29 cellular contexts compared by ENCODE assay signal in the genomic region with DNA sequence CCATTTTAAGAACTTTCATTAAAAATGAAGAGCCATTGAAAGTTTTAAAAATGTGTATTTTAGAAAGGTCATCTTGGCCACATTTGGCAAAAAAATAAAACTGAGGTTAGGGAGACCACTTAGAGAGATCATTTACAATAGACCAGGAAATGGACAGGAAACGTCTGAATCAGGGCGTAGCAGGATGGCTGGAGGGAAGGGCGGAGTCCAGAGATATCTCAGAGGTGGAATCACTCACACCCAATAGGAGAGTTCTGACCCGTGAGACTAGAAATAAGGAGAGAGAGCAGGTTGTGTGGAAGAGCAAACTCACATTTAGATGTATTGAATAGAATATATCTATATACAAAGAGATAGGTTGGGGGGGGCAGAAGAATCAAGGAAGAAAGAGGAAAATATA.
"Had no signal": no experiment of that assay in that cellular context is flagged by ENCODE, and none has a peak within 500 bp of the region (broad histone marks: within the 10 kb centered on the region; RNA-seq: fewer than 3 reads in every experiment).

No MANE protein-coding gene starts in this region.

- H3K36me3 ChIP-seq: ascending aorta, gastrocnemius medialis, left ventricle myocardium inferior, ovary, uterus had no signal

- H3K4me3 ChIP-seq: ascending aorta, gastrocnemius medialis, left ventricle myocardium inferior, ovary, skin epidermis, uterus had no signal

- H3K4me1 Mint-ChIP-seq: activated naive CD8-positive, alpha-beta T cell treated with anti-CD3 and anti-CD28 coated beads, Interleukin-2, amount 10 ng/mL, durations not matched to agents 7 days and 5 days; brain; nephron; stimulated activated effector memory CD8-positive, alpha-beta T cell treated with anti-CD3 and anti-CD28 coated beads, Interleukin-12 subunit alpha, Interleukin-12 subunit beta, amount 100 ng/mL, for 72 hours had no signal

- ATAC-seq: gastrocnemius medialis; sciatic nerve; stimulated activated effector memory CD8-positive, alpha-beta T cell treated with anti-CD3 and anti-CD28 coated beads, Interleukin-12 subunit alpha, Interleukin-12 subunit beta, amount 100 ng/mL, for 72 hours had no signal

- DNase-seq: activated CD4-positive, alpha-beta T cell treated with anti-CD3 and anti-CD28 coated beads for 4 hours; activated CD4-positive, alpha-beta T cell treated with anti-CD3 and anti-CD28 coated beads, Interleukin-2, amount 50 U/mL, for 4 hours; activated effector memory CD4-positive, alpha-beta T cell treated with anti-CD3 and anti-CD28 coated beads, Interleukin-2, amount 50 U/mL, for 16 hours; activated naive CD4-positive, alpha-beta T cell treated with anti-CD3 and anti-CD28 coated beads for 36 hours; activated naive CD8-positive, alpha-beta T cell treated with anti-CD3 and anti-CD28 coated beads, Interleukin-2, amount 10 ng/mL, durations not matched to agents 7 days and 5 days; cortex of kidney; effector CD4-positive, alpha-beta T cell; erythroblast; gastrocnemius medialis; glutamatergic neuron; left ventricle myocardium inferior; mammary epithelial cell; ovary; retina; stimulated activated CD4-positive, alpha-beta T cell treated with anti-CD3 and anti-CD28 coated beads, Interleukin-4, amount 100 ng/mL, for 24 hours; T-helper 2 cell; uterus had no signal

- H3K27me3 Mint-ChIP-seq: activated naive CD8-positive, alpha-beta T cell treated with anti-CD3 and anti-CD28 coated beads, Interleukin-2, amount 10 ng/mL, durations not matched to agents 7 days and 5 days; brain; progenitor cell of endocrine pancreas had no signal

- H3K9me3 ChIP-seq: ascending aorta, gastrocnemius medialis, ovary, uterus had no signal

- H3K4me1 ChIP-seq: ascending aorta, gastrocnemius medialis, uterus had no signal

- FAIRE-seq: islet of Langerhans had no signal

- H3K27me3 ChIP-seq: ascending aorta, gastrocnemius medialis, ovary, uterus had no signal

- H3K27ac Mint-ChIP-seq: activated naive CD4-positive, alpha-beta T cell treated with anti-CD3 and anti-CD28 coated beads for 36 hours; activated naive CD8-positive, alpha-beta T cell treated with anti-CD3 and anti-CD28 coated beads, Interleukin-2, amount 10 ng/mL, durations not matched to agents 7 days and 5 days; activated T-helper 1 cell treated with anti-CD3 and anti-CD28 coated beads, Interleukin-12 subunit alpha, Interleukin-12 subunit beta, Interleukin-2, Interleukin-4 antibody, amounts not matched to agents 30 ng/mL and 10 ng/mL and 1 ng/mL, durations not matched to agents 14 hours and 24 hours and 36 hours; brain; nephron; progenitor cell of endocrine pancreas; stimulated activated effector memory CD8-positive, alpha-beta T cell treated with anti-CD3 and anti-CD28 coated beads, Interleukin-12 subunit alpha, Interleukin-12 subunit beta, amount 100 ng/mL, for 72 hours; stimulated activated naive CD8-positive, alpha-beta T cell treated with anti-CD3 and anti-CD28 coated beads, Interleukin-15, Interleukin-2, amounts not matched to agents 100 ng/mL and 50 ng/mL, for 24 hours; type B pancreatic cell had no signal

- H3K9me3 Mint-ChIP-seq: activated naive CD4-positive, alpha-beta T cell treated with anti-CD3 and anti-CD28 coated beads for 36 hours; activated naive CD8-positive, alpha-beta T cell treated with anti-CD3 and anti-CD28 coated beads, Interleukin-2, amount 10 ng/mL, durations not matched to agents 7 days and 5 days; stimulated activated naive CD8-positive, alpha-beta T cell treated with anti-CD3 and anti-CD28 coated beads, Interleukin-15, Interleukin-2, amounts not matched to agents 100 ng/mL and 50 ng/mL, for 24 hours had no signal

- H3K27ac ChIP-seq: ascending aorta, gastrocnemius medialis, left ventricle myocardium inferior, ovary, skin epidermis, uterus, VCaP had no signal

- H3K36me3 Mint-ChIP-seq: activated naive CD8-positive, alpha-beta T cell treated with anti-CD3 and anti-CD28 coated beads, Interleukin-2, amount 10 ng/mL, durations not matched to agents 7 days and 5 days; brain; stimulated activated effector memory CD8-positive, alpha-beta T cell treated with anti-CD3 and anti-CD28 coated beads, Interleukin-12 subunit alpha, Interleukin-12 subunit beta, amount 100 ng/mL, for 72 hours; type B pancreatic cell had no signal

- H3K4me3 Mint-ChIP-seq: activated naive CD4-positive, alpha-beta T cell treated with anti-CD3 and anti-CD28 coated beads for 36 hours; activated naive CD8-positive, alpha-beta T cell treated with anti-CD3 and anti-CD28 coated beads, Interleukin-2, amount 10 ng/mL, durations not matched to agents 7 days and 5 days; activated T-helper 1 cell treated with anti-CD3 and anti-CD28 coated beads, Interleukin-12 subunit alpha, Interleukin-12 subunit beta, Interleukin-2, Interleukin-4 antibody, amounts not matched to agents 30 ng/mL and 10 ng/mL and 1 ng/mL, durations not matched to agents 14 hours and 24 hours and 36 hours; brain; nephron; stimulated activated effector memory CD8-positive, alpha-beta T cell treated with anti-CD3 and anti-CD28 coated beads, Interleukin-12 subunit alpha, Interleukin-12 subunit beta, amount 100 ng/mL, for 72 hours; stimulated activated naive CD8-positive, alpha-beta T cell treated with anti-CD3 and anti-CD28 coated beads, Interleukin-15, Interleukin-2, amounts not matched to agents 100 ng/mL and 50 ng/mL, for 24 hours; type B pancreatic cell had no signal
